ENCODE assay signal across 9 cellular contexts in genomic region chr2:230794472-230794871, GRCh38.
A peak's percentile ranks its signal among the peaks of the same experiment; 100 is the strongest.
DNase-seq lines count a peak whose midpoint lies in the region; ATAC-seq and TF ChIP-seq lines count a peak whose summit lies in the region.
"Had no signal": no experiment of that assay in that cellular context is flagged by ENCODE, and none has a peak within 500 bp of the region (broad histone marks: within the 10 kb centered on the region; RNA-seq: fewer than 3 reads in every experiment).

No MANE protein-coding gene starts in this region.

- peak overlapping the region in 7 of 10 donors; percentile 8 to 86 (median 41) for H3K27ac ChIP-seq in heart right ventricle
- peak overlapping the region; percentile 73 to 83 for H3K27ac ChIP-seq in uterus

- TF ChIP-seq POLR2A in uterus (IDR thresholded peaks at IDR 0.05): no peak

- ATAC-seq in heart right ventricle (no peak), left cardiac atrium (no peak), left lobe of liver (no peak), HG03097 (IDR thresholded peaks at IDR 0.05; ENCODE audit: low FRiP score, unreplicated experiment) (no peak), HG03439 (IDR thresholded peaks at IDR 0.05; ENCODE audit: unreplicated experiment) (no peak)

- intact Hi-C loops in heart right ventricle (cut with DNase I): loop anchor here in 3 of 10 donors (2.0 to 10.0 kb wide), 3 partner anchors 47 to 82 kb away; partner anchors contain the start of gene CAB39 (in 2 of the 3)
- intact Hi-C loops in left cardiac atrium (cut with DNase I): loop anchor here in 1 of 2 donors (5.0 kb wide), 1 partner anchor 802 kb away; no protein-coding TSS in a partner anchor
- intact Hi-C loops in uterus (cut with DNase I; ENCODE audit: low total_unique reads): loop anchor here (10.0 kb wide), 1 partner anchor 80 kb away; the partner anchor contains the start of gene CAB39

- DNase-seq in heart right ventricle: no peak
- no peak for DNase-seq in left cardiac atrium
- peak; percentile 31 for DNase-seq in amniotic epithelial cell (ENCODE audit: low read depth)
- DNase-seq in mucosa of gallbladder (ENCODE audit: low spot score): peak; percentile 18
- no peak for DNase-seq in uterus
- no peak for DNase-seq in left lobe of liver (ENCODE audit: low spot score)
- DNase-seq: Caco-2 had no signal

- WGBS in heart right ventricle, 2 donors: 88 to 91% methylated on average over 6 of the region's 6 CpGs

- peaks cover 0 to 4% (median 0%) of the 10 kb centered on the region in 11 donors for H3K9me3 ChIP-seq in heart right ventricle
- peaks cover 0 to 1% of the 10 kb centered on the region in 2 donors for H3K9me3 ChIP-seq in uterus
- H3K9me3 ChIP-seq: Caco-2 had no signal

- H3K4me3 ChIP-seq in heart right ventricle (peak overlapping the region in 1 of 10 donors; percentile 11), uterus (no peak overlapping the region)

- H3K4me1 ChIP-seq in heart right ventricle: peaks cover 0 to 86% (median 54%) of the 10 kb centered on the region in 9 donors
- no peaks in the 10 kb centered on the region for H3K4me1 ChIP-seq in uterus
- H3K4me1 ChIP-seq: Caco-2 had no signal

- H3K36me3 ChIP-seq in heart right ventricle: peaks cover 0 to 61% (median 3%) of the 10 kb centered on the region in 9 donors
- no peaks in the 10 kb centered on the region for H3K36me3 ChIP-seq in uterus

- TF ChIP-seq CTCF in heart right ventricle (IDR thresholded peaks at IDR 0.05) (no peak), uterus (IDR thresholded peaks at IDR 0.05) (no peak)

- H3K27me3 ChIP-seq in heart right ventricle (no peaks in the 10 kb centered on the region), uterus (no peaks in the 10 kb centered on the region)

Comparison
In these comparisons a context has a peak if more than half of its experiments do, and no peak if none do; other contexts are left out.
1. DNase-seq: peak in amniotic epithelial cell (single experiment) and mucosa of gallbladder (single experiment); none in heart right ventricle (0 of 2), left cardiac atrium (single experiment), uterus (0 of 2) and left lobe of liver (single experiment).